17 cellular contexts compared by ENCODE assay signal in genomic region chr14:101200008-101200649, GRCh38.
DNase-seq lines count a peak whose midpoint lies in the region; ATAC-seq and TF ChIP-seq lines count a peak whose summit lies in the region.
"Had no signal": no experiment of that assay in that cellular context is flagged by ENCODE, and none has a peak within 500 bp of the region (broad histone marks: within the 10 kb centered on the region; RNA-seq: fewer than 3 reads in every experiment).

No MANE protein-coding gene starts in this region.

- POLR2A ChIA-PET in SK-N-SH (lab: Yijun Ruan, JAX) = no interaction called here

- H3K4me1 ChIP-seq in SK-N-SH (ENCODE audit: control insufficient read depth in 1 of 2, insufficient read depth in 2 of 2, low read depth in 1 of 2, low read length in 1 of 2) (peaks cover 0 to 10% of the 10 kb centered on the region in 2 experiments; a peak in 1 of 4 replicates), RWPE2 (ENCODE audit: insufficient read depth, poor library complexity, severe bottlenecking) (no peaks in the 10 kb centered on the region)

- H3K36me3 ChIP-seq in SK-N-SH (replicated peaks in 1 of 2; ENCODE audit: control insufficient read depth in 1 of 2, insufficient read depth in 2 of 2, low read length in 1 of 2) (no peaks in the 10 kb centered on the region), RWPE2 (ENCODE audit: low read depth) (no peaks in the 10 kb centered on the region)

- no peak overlapping the region for H2AFZ ChIP-seq in SK-N-SH (ENCODE audit: low read depth)

- H3K4me3 ChIP-seq in SK-N-SH (ENCODE audit: low read depth in 2 of 2, low read length in 1 of 2) (no peak overlapping the region), RWPE2 (ENCODE audit: severe bottlenecking) (no peak overlapping the region)

- TF ChIP-seq RAD21 in SK-N-SH (IDR thresholded peaks at IDR 0.05; ENCODE audit: low read length) = no peak

- H3K27me3 ChIP-seq in SK-N-SH (ENCODE audit: insufficient read depth) (no peaks in the 10 kb centered on the region), RWPE2 (ENCODE audit: insufficient read depth, poor library complexity, severe bottlenecking) (no peaks in the 10 kb centered on the region)

- no peaks in the 10 kb centered on the region for H4K20me1 ChIP-seq in SK-N-SH (ENCODE audit: insufficient read depth)

- H3K27me3 Mint-ChIP-seq in activated naive CD8-positive, alpha-beta T cell treated with anti-CD3 and anti-CD28 coated beads, Interleukin-2, amount 50 U/mL, for 24 hours = no peaks in the 10 kb centered on the region

- H3K79me2 ChIP-seq in SK-N-SH (ENCODE audit: insufficient read depth) = no peaks in the 10 kb centered on the region

- no peaks in the 10 kb centered on the region for H3K9me3 ChIP-seq in SK-N-SH
- H3K9me3 ChIP-seq in RWPE2 (ENCODE audit: severe bottlenecking) = no peaks in the 10 kb centered on the region

- WGBS in SK-N-SH (ENCODE audit: low lambda C conversion rate) = 50% methylated on average over 11 of the region's 13 CpGs

- H3K9me3 Mint-ChIP-seq in activated naive CD8-positive, alpha-beta T cell treated with anti-CD3 and anti-CD28 coated beads, Interleukin-2, amount 50 U/mL, for 24 hours = peaks cover 19% of the 10 kb centered on the region

- H3K9ac ChIP-seq in SK-N-SH = no peak overlapping the region

- H3K4me2 ChIP-seq in SK-N-SH = no peak overlapping the region

- TF ChIP-seq CTCF in SK-N-SH (IDR thresholded peaks at IDR 0.05) = no peak
- no peak for TF ChIP-seq CTCF in RWPE2 (IDR thresholded peaks at IDR 0.05; ENCODE audit: poor library complexity, severe bottlenecking)

- H3F3A ChIP-seq in SK-N-SH (replicated peaks; ENCODE audit: insufficient read depth) = no peaks in the 10 kb centered on the region

- no peaks in the 10 kb centered on the region for H3K36me3 Mint-ChIP-seq in activated naive CD8-positive, alpha-beta T cell treated with anti-CD3 and anti-CD28 coated beads, Interleukin-2, amount 50 U/mL, for 24 hours (ENCODE audit: low read depth)
- H3K36me3 Mint-ChIP-seq: CD8-positive, alpha-beta T cell had no signal

- H3K4me1 Mint-ChIP-seq in activated naive CD8-positive, alpha-beta T cell treated with anti-CD3 and anti-CD28 coated beads, Interleukin-2, amount 50 U/mL, for 24 hours = no peaks in the 10 kb centered on the region

- no peak overlapping the region for H3K4me3 Mint-ChIP-seq in activated naive CD8-positive, alpha-beta T cell treated with anti-CD3 and anti-CD28 coated beads, Interleukin-2, amount 50 U/mL, for 24 hours
- H3K4me3 Mint-ChIP-seq: CD8-positive, alpha-beta T cell had no signal

- CTCF ChIA-PET in SK-N-SH (lab: Yijun Ruan, JAX) = interaction anchor here (0.8 to 1.5 kb wide), 2 partner anchors 17 to 35 kb away, joined by 3 read pairs; no protein-coding TSS in a partner anchor

- no peaks in the 10 kb centered on the region for H3K9me2 ChIP-seq in SK-N-SH

- peak; percentile 6 for DNase-seq in SK-N-SH
- peak; percentile 32 for DNase-seq in RWPE2 (ENCODE audit: low spot score)
- peak; percentile 72 for DNase-seq in mesenteric fat pad (ENCODE audit: low spot score)
- DNase-seq in stimulated activated CD8-positive, alpha-beta memory T cell treated with anti-CD3 and anti-CD28 coated beads, Interleukin-4, amount 100 ng/mL, for 48 hours = peak; percentile 16
- no peak for DNase-seq in activated naive CD8-positive, alpha-beta T cell treated with anti-CD3 and anti-CD28 coated beads, Interleukin-2, amount 50 U/mL, for 24 hours
- no peak for DNase-seq in stimulated activated CD4-positive, alpha-beta T cell treated with anti-CD3 and anti-CD28 coated beads, Interleukin-2, amount 100 ng/mL, for 48 hours
- DNase-seq: GOT3, NCI-H1105 treated with DMSO at 0.1 percent for 48 hours, NCI-H187, NCI-H446, NCI-H748 treated with DMSO at 0.1 percent for 48 hours, PC-3, Right ventricle myocardium superior had no signal

- no peak overlapping the region for H3K27ac Mint-ChIP-seq in activated naive CD8-positive, alpha-beta T cell treated with anti-CD3 and anti-CD28 coated beads, Interleukin-2, amount 50 U/mL, for 24 hours
- H3K27ac Mint-ChIP-seq: CD8-positive, alpha-beta T cell had no signal

- H3K27ac ChIP-seq in SK-N-SH (ENCODE audit: low read depth in 2 of 2, low read length in 1 of 2) = no peak overlapping the region
- H3K27ac ChIP-seq in RWPE2 (ENCODE audit: poor library complexity, severe bottlenecking) = no peak overlapping the region
- H3K27ac ChIP-seq: 22Rv1 had no signal

- TF ChIP-seq EP300 in SK-N-SH (IDR thresholded peaks at IDR 0.05; ENCODE audit: borderline replicate concordance in 1 of 2, low read depth in 1 of 2, low read length in 1 of 2) = no peak

- no peak for ATAC-seq in SK-N-SH treated with all-trans-retinoic acid at 6 μM for 48 hours
- ATAC-seq in RWPE2 (ENCODE audit: low read depth) = no peak
- no peak for ATAC-seq in HG02884 (IDR thresholded peaks at IDR 0.05; ENCODE audit: unreplicated experiment)
- ATAC-seq in activated naive CD8-positive, alpha-beta T cell treated with anti-CD3 and anti-CD28 coated beads, Interleukin-2, amount 50 U/mL, for 24 hours = no peak
- ATAC-seq: CD8-positive, alpha-beta T cell; PC-3 had no signal

TF ChIP-seq in SK-N-SH, 30 proteins besides CTCF, POLR2A, EP300 and RAD21 (continues in another document):
- TF ChIP-seq, protein P1, sequence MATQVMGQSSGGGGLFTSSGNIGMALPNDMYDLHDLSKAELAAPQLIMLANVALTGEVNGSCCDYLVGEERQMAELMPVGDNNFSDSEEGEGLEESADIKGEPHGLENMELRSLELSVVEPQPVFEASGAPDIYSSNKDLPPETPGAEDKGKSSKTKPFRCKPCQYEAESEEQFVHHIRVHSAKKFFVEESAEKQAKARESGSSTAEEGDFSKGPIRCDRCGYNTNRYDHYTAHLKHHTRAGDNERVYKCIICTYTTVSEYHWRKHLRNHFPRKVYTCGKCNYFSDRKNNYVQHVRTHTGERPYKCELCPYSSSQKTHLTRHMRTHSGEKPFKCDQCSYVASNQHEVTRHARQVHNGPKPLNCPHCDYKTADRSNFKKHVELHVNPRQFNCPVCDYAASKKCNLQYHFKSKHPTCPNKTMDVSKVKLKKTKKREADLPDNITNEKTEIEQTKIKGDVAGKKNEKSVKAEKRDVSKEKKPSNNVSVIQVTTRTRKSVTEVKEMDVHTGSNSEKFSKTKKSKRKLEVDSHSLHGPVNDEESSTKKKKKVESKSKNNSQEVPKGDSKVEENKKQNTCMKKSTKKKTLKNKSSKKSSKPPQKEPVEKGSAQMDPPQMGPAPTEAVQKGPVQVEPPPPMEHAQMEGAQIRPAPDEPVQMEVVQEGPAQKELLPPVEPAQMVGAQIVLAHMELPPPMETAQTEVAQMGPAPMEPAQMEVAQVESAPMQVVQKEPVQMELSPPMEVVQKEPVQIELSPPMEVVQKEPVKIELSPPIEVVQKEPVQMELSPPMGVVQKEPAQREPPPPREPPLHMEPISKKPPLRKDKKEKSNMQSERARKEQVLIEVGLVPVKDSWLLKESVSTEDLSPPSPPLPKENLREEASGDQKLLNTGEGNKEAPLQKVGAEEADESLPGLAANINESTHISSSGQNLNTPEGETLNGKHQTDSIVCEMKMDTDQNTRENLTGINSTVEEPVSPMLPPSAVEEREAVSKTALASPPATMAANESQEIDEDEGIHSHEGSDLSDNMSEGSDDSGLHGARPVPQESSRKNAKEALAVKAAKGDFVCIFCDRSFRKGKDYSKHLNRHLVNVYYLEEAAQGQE (IDR thresholded peaks at IDR 0.05; ENCODE audit: low read depth, low read length) = no peak
- no peak for TF ChIP-seq GATA2 (CRISPR knock-in tag; IDR thresholded peaks at IDR 0.05)
- TF ChIP-seq POLR2AphosphoS5 (IDR thresholded peaks at IDR 0.05; ENCODE audit: low read depth, low read length) = no peak
- TF ChIP-seq RXRA (IDR thresholded peaks at IDR 0.05; ENCODE audit: borderline replicate concordance, low read depth) = no peak
- TF ChIP-seq ELF1 (IDR thresholded peaks at IDR 0.05) = no peak

TF ChIP-seq in SK-N-SH treated with all-trans-retinoic acid at 6 μM for 48 hours, 23 proteins besides CTCF, POLR2A, EP300 and RAD21 (continues in another document):
- TF ChIP-seq PPARA (CRISPR knock-in tag; IDR thresholded peaks at IDR 0.05; ENCODE audit: borderline replicate concordance) = no peak
- no peak for TF ChIP-seq ZNF8 (CRISPR knock-in tag; IDR thresholded peaks at IDR 0.05)
- TF ChIP-seq ZNF565 (CRISPR knock-in tag; conservative IDR thresholded peaks at IDR 0.05; ENCODE audit: low read depth) = no peak
- TF ChIP-seq, protein P2, sequence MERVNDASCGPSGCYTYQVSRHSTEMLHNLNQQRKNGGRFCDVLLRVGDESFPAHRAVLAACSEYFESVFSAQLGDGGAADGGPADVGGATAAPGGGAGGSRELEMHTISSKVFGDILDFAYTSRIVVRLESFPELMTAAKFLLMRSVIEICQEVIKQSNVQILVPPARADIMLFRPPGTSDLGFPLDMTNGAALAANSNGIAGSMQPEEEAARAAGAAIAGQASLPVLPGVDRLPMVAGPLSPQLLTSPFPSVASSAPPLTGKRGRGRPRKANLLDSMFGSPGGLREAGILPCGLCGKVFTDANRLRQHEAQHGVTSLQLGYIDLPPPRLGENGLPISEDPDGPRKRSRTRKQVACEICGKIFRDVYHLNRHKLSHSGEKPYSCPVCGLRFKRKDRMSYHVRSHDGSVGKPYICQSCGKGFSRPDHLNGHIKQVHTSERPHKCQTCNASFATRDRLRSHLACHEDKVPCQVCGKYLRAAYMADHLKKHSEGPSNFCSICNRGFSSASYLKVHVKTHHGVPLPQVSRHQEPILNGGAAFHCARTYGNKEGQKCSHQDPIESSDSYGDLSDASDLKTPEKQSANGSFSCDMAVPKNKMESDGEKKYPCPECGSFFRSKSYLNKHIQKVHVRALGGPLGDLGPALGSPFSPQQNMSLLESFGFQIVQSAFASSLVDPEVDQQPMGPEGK (CRISPR knock-in tag; IDR thresholded peaks at IDR 0.05; ENCODE audit: borderline replicate concordance) = no peak
- TF ChIP-seq TCF4 (CRISPR knock-in tag; IDR thresholded peaks at IDR 0.05; ENCODE audit: borderline replicate concordance) = no peak

Comparison
In these comparisons a context has a peak if more than half of its experiments do, and no peak if none do; other contexts are left out.
1. DNase-seq: peak in SK-N-SH (single experiment), RWPE2 (single experiment), mesenteric fat pad (single experiment) and stimulated activated CD8-positive, alpha-beta memory T cell treated with anti-CD3 and anti-CD28 coated beads, Interleukin-4, amount 100 ng/mL, for 48 hours (single experiment); none in activated naive CD8-positive, alpha-beta T cell treated with anti-CD3 and anti-CD28 coated beads, Interleukin-2, amount 50 U/mL, for 24 hours (single experiment) and stimulated activated CD4-positive, alpha-beta T cell treated with anti-CD3 and anti-CD28 coated beads, Interleukin-2, amount 100 ng/mL, for 48 hours (0 of 2).